ENCODE assay signal across 2 cellular contexts in the genomic region with DNA sequence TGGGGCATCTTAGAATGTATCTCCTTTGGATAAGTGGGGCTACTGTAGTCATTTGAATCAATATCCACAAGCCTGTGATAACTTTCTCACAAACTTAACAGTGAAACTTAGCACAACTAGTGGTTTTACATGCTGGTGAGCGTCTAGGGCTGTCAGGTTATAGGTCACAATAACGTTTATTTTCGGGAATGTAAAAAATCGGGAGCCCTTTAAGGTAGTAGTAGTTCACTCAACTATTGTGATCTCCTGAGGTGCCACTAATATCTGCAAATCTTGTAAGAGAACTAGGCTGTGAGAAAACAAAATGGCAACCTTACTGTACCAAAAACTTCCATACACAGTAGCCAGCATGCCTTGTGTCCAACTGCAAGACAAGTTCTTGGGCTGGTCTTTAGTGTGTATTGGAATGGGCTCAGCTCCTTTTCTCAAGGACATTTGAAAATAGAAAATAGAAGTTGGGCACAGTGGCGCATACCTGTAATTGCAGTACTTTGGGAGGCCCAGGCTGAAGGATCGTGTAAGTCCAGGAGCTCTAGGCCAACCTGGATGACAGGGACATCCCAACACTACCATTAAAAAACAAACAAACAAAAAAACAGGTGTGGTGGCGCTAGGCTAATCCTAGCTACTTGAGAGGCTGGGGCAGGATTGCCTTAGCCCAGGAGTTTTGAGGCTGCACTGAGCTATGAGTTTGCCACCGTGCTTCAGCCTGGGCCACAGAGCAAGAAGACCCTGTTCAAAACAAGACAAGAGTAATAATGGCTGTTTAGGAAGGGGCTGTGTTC.
TF ChIP-seq lines count a peak whose summit lies in the region.

No MANE protein-coding gene starts in this region.

TF ChIP-seq in HCT116, 20 proteins besides CTCF, POLR2A, EP300 and RAD21:
- TF ChIP-seq POLR2AphosphoS5 (IDR thresholded peaks at IDR 0.05; ENCODE audit: low read depth, low read length) (0 out of 2 replicates have a peak, but pooled peaks have one; percentile 50), ZNF274 (IDR thresholded peaks at IDR 0.05; ENCODE audit: low read depth, low read length) (no peak)

TF ChIP-seq in GM12878, 131 proteins besides CTCF, POLR2A, EP300 and RAD21:
- TF ChIP-seq SRF (IDR thresholded peaks at IDR 0.05; ENCODE audit: low read depth in 2 of 2, low read length in 2 of 2) = no peak
- TF ChIP-seq, protein P1, sequence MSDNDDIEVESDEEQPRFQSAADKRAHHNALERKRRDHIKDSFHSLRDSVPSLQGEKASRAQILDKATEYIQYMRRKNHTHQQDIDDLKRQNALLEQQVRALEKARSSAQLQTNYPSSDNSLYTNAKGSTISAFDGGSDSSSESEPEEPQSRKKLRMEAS (IDR thresholded peaks at IDR 0.05; ENCODE audit: low read depth, low read length) = no peak
- TF ChIP-seq POLR2AphosphoS5 (IDR thresholded peaks at IDR 0.05; ENCODE audit: low read length) = peak; percentile 83
- no peak for TF ChIP-seq NR2F1 (conservative IDR thresholded peaks at IDR 0.05)
- no peak for TF ChIP-seq SREBF2 (IDR thresholded peaks at IDR 0.05; ENCODE audit: low read length)
- no peak for TF ChIP-seq TARDBP (IDR thresholded peaks at IDR 0.05; ENCODE audit: borderline replicate concordance)
- TF ChIP-seq ZBED1 (IDR thresholded peaks at IDR 0.05; ENCODE audit: borderline replicate concordance) = peak; percentile 16; the same call in 1 of the 2 replicates
- no peak for TF ChIP-seq ZNF217 (IDR thresholded peaks at IDR 0.05)
- no peak for TF ChIP-seq CREM (IDR thresholded peaks at IDR 0.05; ENCODE audit: low read depth)
- TF ChIP-seq STAT1 (conservative IDR thresholded peaks at IDR 0.05) = no peak
- TF ChIP-seq, protein P2, sequence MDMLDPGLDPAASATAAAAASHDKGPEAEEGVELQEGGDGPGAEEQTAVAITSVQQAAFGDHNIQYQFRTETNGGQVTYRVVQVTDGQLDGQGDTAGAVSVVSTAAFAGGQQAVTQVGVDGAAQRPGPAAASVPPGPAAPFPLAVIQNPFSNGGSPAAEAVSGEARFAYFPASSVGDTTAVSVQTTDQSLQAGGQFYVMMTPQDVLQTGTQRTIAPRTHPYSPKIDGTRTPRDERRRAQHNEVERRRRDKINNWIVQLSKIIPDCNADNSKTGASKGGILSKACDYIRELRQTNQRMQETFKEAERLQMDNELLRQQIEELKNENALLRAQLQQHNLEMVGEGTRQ (IDR thresholded peaks at IDR 0.05; ENCODE audit: borderline replicate concordance, low read depth, low read length) = no peak
- no peak for TF ChIP-seq LARP7 (IDR thresholded peaks at IDR 0.05)
- TF ChIP-seq KDM1A (IDR thresholded peaks at IDR 0.05; ENCODE audit: borderline replicate concordance) = no peak
- TF ChIP-seq HCFC1 (IDR thresholded peaks at IDR 0.05; ENCODE audit: low read length) = no peak
- TF ChIP-seq EED (IDR thresholded peaks at IDR 0.05; ENCODE audit: low read depth) = no peak
- TF ChIP-seq NFXL1 (IDR thresholded peaks at IDR 0.05; ENCODE audit: borderline replicate concordance) = no peak
- no peak for TF ChIP-seq RAD51 (IDR thresholded peaks at IDR 0.05)
- 0 out of 2 replicates have a peak, but pooled peaks have one; percentile 16 for TF ChIP-seq POLR2AphosphoS2 (IDR thresholded peaks at IDR 0.05; ENCODE audit: low read depth, low read length)
- no peak for TF ChIP-seq JUNB (IDR thresholded peaks at IDR 0.05)
- no peak for TF ChIP-seq CBX5 (IDR thresholded peaks at IDR 0.05; ENCODE audit: low read depth)
- TF ChIP-seq, protein P3, sequence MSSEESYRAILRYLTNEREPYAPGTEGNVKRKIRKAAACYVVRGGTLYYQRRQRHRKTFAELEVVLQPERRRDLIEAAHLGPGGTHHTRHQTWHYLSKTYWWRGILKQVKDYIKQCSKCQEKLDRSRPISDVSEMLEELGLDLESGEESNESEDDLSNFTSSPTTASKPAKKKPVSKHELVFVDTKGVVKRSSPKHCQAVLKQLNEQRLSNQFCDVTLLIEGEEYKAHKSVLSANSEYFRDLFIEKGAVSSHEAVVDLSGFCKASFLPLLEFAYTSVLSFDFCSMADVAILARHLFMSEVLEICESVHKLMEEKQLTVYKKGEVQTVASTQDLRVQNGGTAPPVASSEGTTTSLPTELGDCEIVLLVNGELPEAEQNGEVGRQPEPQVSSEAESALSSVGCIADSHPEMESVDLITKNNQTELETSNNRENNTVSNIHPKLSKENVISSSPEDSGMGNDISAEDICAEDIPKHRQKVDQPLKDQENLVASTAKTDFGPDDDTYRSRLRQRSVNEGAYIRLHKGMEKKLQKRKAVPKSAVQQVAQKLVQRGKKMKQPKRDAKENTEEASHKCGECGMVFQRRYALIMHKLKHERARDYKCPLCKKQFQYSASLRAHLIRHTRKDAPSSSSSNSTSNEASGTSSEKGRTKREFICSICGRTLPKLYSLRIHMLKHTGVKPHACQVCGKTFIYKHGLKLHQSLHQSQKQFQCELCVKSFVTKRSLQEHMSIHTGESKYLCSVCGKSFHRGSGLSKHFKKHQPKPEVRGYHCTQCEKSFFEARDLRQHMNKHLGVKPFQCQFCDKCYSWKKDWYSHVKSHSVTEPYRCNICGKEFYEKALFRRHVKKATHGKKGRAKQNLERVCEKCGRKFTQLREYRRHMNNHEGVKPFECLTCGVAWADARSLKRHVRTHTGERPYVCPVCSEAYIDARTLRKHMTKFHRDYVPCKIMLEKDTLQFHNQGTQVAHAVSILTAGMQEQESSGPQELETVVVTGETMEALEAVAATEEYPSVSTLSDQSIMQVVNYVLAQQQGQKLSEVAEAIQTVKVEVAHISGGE (CRISPR knock-in tag; IDR thresholded peaks at IDR 0.05) = no peak
- TF ChIP-seq CHD1 (IDR thresholded peaks at IDR 0.05; ENCODE audit: low read depth, low read length) = no peak
- TF ChIP-seq, protein P4, sequence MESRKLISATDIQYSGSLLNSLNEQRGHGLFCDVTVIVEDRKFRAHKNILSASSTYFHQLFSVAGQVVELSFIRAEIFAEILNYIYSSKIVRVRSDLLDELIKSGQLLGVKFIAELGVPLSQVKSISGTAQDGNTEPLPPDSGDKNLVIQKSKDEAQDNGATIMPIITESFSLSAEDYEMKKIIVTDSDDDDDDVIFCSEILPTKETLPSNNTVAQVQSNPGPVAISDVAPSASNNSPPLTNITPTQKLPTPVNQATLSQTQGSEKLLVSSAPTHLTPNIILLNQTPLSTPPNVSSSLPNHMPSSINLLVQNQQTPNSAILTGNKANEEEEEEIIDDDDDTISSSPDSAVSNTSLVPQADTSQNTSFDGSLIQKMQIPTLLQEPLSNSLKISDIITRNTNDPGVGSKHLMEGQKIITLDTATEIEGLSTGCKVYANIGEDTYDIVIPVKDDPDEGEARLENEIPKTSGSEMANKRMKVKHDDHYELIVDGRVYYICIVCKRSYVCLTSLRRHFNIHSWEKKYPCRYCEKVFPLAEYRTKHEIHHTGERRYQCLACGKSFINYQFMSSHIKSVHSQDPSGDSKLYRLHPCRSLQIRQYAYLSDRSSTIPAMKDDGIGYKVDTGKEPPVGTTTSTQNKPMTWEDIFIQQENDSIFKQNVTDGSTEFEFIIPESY (IDR thresholded peaks at IDR 0.05) = no peak
- TF ChIP-seq ZNF274 (IDR thresholded peaks at IDR 0.05; ENCODE audit: insufficient read depth, insufficient read length) = no peak
- no peak for TF ChIP-seq SMAD1 (IDR thresholded peaks at IDR 0.05; ENCODE audit: low read depth, partially characterized antibody)
- TF ChIP-seq SP1 (IDR thresholded peaks at IDR 0.05; ENCODE audit: low read depth, low read length) = no peak
